ENCODE assay signal across 1 cellular context in the genomic region with DNA sequence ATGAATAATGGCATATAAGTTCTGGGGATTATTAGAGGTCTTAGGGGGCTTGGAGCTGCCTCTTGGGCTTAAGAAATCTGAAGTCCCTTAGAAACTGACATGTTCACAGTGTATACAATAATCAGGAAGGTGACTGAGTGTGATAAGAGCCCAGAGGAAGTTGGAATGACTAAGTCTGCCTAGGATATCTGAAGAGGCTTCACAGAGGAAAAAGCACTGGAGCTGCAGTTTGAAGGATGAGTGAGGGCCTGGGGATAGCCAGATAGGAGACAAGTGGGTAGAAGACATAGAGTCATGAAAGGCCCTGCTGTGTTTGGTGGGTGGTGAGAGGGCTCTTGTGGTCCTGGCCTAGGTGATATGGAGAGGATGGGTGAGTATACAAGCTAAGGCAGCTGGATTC.
TF ChIP-seq lines count a peak whose summit lies in the region.

No MANE protein-coding gene starts in this region.

TF ChIP-seq in K562, 482 proteins besides CTCF, POLR2A, EP300 and RAD21 (continued from another document and continues in another):
- TF ChIP-seq, protein P1, sequence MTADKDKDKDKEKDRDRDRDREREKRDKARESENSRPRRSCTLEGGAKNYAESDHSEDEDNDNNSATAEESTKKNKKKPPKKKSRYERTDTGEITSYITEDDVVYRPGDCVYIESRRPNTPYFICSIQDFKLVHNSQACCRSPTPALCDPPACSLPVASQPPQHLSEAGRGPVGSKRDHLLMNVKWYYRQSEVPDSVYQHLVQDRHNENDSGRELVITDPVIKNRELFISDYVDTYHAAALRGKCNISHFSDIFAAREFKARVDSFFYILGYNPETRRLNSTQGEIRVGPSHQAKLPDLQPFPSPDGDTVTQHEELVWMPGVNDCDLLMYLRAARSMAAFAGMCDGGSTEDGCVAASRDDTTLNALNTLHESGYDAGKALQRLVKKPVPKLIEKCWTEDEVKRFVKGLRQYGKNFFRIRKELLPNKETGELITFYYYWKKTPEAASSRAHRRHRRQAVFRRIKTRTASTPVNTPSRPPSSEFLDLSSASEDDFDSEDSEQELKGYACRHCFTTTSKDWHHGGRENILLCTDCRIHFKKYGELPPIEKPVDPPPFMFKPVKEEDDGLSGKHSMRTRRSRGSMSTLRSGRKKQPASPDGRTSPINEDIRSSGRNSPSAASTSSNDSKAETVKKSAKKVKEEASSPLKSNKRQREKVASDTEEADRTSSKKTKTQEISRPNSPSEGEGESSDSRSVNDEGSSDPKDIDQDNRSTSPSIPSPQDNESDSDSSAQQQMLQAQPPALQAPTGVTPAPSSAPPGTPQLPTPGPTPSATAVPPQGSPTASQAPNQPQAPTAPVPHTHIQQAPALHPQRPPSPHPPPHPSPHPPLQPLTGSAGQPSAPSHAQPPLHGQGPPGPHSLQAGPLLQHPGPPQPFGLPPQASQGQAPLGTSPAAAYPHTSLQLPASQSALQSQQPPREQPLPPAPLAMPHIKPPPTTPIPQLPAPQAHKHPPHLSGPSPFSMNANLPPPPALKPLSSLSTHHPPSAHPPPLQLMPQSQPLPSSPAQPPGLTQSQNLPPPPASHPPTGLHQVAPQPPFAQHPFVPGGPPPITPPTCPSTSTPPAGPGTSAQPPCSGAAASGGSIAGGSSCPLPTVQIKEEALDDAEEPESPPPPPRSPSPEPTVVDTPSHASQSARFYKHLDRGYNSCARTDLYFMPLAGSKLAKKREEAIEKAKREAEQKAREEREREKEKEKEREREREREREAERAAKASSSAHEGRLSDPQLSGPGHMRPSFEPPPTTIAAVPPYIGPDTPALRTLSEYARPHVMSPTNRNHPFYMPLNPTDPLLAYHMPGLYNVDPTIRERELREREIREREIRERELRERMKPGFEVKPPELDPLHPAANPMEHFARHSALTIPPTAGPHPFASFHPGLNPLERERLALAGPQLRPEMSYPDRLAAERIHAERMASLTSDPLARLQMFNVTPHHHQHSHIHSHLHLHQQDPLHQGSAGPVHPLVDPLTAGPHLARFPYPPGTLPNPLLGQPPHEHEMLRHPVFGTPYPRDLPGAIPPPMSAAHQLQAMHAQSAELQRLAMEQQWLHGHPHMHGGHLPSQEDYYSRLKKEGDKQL (CRISPR knock-in tag; IDR thresholded peaks at IDR 0.05; ENCODE audit: borderline replicate concordance): no peak
- no peak for TF ChIP-seq ZNF232 (CRISPR knock-in tag; IDR thresholded peaks at IDR 0.05)
- TF ChIP-seq, protein P2, sequence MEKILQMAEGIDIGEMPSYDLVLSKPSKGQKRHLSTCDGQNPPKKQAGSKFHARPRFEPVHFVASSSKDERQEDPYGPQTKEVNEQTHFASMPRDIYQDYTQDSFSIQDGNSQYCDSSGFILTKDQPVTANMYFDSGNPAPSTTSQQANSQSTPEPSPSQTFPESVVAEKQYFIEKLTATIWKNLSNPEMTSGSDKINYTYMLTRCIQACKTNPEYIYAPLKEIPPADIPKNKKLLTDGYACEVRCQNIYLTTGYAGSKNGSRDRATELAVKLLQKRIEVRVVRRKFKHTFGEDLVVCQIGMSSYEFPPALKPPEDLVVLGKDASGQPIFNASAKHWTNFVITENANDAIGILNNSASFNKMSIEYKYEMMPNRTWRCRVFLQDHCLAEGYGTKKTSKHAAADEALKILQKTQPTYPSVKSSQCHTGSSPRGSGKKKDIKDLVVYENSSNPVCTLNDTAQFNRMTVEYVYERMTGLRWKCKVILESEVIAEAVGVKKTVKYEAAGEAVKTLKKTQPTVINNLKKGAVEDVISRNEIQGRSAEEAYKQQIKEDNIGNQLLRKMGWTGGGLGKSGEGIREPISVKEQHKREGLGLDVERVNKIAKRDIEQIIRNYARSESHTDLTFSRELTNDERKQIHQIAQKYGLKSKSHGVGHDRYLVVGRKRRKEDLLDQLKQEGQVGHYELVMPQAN (IDR thresholded peaks at IDR 0.05; ENCODE audit: borderline replicate concordance): no peak
- TF ChIP-seq TCF3 (CRISPR knock-in tag; IDR thresholded peaks at IDR 0.05): peak; percentile 86
- no peak for TF ChIP-seq CBX3 (IDR thresholded peaks at IDR 0.05; ENCODE audit: borderline replicate concordance in 1 of 2, low read length in 2 of 2)
- no peak for TF ChIP-seq ZSCAN29 (IDR thresholded peaks at IDR 0.05)
- TF ChIP-seq ZNF239 (CRISPR knock-in tag; IDR thresholded peaks at IDR 0.05): no peak
- peak; percentile 57 for TF ChIP-seq TAL1 (IDR thresholded peaks at IDR 0.05)
- TF ChIP-seq SMAD3 (CRISPR knock-in tag; conservative IDR thresholded peaks at IDR 0.05): 0 out of 2 replicates have a peak, but pooled peaks have one; percentile 28
- TF ChIP-seq SMARCE1 (IDR thresholded peaks at IDR 0.05): peak; percentile 28; the same call in 1 of the 2 replicates
- no peak for TF ChIP-seq ADNP (tag; IDR thresholded peaks at IDR 0.05)
- no peak for TF ChIP-seq KLF6 (CRISPR knock-in tag; IDR thresholded peaks at IDR 0.05; ENCODE audit: borderline replicate concordance)
- TF ChIP-seq MTA2 (IDR thresholded peaks at IDR 0.05; ENCODE audit: low read depth): peak; percentile 43; the same call in 1 of the 2 replicates
- TF ChIP-seq, protein P3, sequence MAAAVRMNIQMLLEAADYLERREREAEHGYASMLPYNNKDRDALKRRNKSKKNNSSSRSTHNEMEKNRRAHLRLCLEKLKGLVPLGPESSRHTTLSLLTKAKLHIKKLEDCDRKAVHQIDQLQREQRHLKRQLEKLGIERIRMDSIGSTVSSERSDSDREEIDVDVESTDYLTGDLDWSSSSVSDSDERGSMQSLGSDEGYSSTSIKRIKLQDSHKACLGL (CRISPR knock-in tag; IDR thresholded peaks at IDR 0.05; ENCODE audit: borderline replicate concordance, poor library complexity, severe bottlenecking): no peak
- TF ChIP-seq HDAC6 (IDR thresholded peaks at IDR 0.05; ENCODE audit: low read depth, low read length): no peak
- TF ChIP-seq BRD9 (IDR thresholded peaks at IDR 0.05; ENCODE audit: low read depth, partially characterized antibody): no peak
- no peak for TF ChIP-seq ESRRB (CRISPR knock-in tag; IDR thresholded peaks at IDR 0.05; ENCODE audit: borderline replicate concordance)
- TF ChIP-seq, protein P4, sequence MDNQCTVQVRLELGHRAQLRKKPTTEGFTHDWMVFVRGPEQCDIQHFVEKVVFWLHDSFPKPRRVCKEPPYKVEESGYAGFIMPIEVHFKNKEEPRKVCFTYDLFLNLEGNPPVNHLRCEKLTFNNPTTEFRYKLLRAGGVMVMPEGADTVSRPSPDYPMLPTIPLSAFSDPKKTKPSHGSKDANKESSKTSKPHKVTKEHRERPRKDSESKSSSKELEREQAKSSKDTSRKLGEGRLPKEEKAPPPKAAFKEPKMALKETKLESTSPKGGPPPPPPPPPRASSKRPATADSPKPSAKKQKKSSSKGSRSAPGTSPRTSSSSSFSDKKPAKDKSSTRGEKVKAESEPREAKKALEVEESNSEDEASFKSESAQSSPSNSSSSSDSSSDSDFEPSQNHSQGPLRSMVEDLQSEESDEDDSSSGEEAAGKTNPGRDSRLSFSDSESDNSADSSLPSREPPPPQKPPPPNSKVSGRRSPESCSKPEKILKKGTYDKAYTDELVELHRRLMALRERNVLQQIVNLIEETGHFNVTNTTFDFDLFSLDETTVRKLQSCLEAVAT (IDR thresholded peaks at IDR 0.05): no peak
- peak; percentile 65 for TF ChIP-seq NCOR1 (IDR thresholded peaks at IDR 0.05)
- TF ChIP-seq ZNF347 (CRISPR knock-in tag; IDR thresholded peaks at IDR 0.05; ENCODE audit: low read depth): no peak
- no peak for TF ChIP-seq SREBF2 (CRISPR knock-in tag; IDR thresholded peaks at IDR 0.05)
- TF ChIP-seq EGR1 (conservative IDR thresholded peaks at IDR 0.05): 0 out of 2 replicates have a peak, but pooled peaks have one; percentile 30
- TF ChIP-seq ZNF785 (CRISPR knock-in tag; IDR thresholded peaks at IDR 0.05): no peak
- TF ChIP-seq, protein P5, sequence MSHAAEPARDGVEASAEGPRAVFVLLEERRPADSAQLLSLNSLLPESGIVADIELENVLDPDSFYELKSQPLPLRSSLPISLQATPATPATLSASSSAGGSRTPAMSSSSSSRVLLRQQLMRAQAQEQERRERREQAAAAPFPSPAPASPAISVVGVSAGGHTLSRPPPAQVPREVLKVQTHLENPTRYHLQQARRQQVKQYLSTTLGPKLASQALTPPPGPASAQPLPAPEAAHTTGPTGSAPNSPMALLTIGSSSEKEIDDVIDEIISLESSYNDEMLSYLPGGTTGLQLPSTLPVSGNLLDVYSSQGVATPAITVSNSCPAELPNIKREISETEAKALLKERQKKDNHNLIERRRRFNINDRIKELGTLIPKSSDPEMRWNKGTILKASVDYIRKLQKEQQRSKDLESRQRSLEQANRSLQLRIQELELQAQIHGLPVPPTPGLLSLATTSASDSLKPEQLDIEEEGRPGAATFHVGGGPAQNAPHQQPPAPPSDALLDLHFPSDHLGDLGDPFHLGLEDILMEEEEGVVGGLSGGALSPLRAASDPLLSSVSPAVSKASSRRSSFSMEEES (CRISPR knock-in tag; IDR thresholded peaks at IDR 0.05): no peak
- peak in 1 of 2 experiments; percentile 40; a peak in 1 of 4 replicates for TF ChIP-seq KDM1A (IDR thresholded peaks at IDR 0.05)
- TF ChIP-seq KDM2B (CRISPR knock-in tag; IDR thresholded peaks at IDR 0.05): no peak
- TF ChIP-seq, protein P6, sequence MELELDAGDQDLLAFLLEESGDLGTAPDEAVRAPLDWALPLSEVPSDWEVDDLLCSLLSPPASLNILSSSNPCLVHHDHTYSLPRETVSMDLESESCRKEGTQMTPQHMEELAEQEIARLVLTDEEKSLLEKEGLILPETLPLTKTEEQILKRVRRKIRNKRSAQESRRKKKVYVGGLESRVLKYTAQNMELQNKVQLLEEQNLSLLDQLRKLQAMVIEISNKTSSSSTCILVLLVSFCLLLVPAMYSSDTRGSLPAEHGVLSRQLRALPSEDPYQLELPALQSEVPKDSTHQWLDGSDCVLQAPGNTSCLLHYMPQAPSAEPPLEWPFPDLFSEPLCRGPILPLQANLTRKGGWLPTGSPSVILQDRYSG (tag; conservative IDR thresholded peaks at IDR 0.05; ENCODE audit: low read depth): no peak
- TF ChIP-seq MYNN (IDR thresholded peaks at IDR 0.05): no peak
- TF ChIP-seq MYNN (CRISPR knock-in tag; IDR thresholded peaks at IDR 0.05): no peak
- no peak for TF ChIP-seq GTF2E2 (tag; IDR thresholded peaks at IDR 0.05)
- no peak for TF ChIP-seq RBM22 (IDR thresholded peaks at IDR 0.05; ENCODE audit: low read depth, low read length, poor library complexity, severe bottlenecking)
- TF ChIP-seq, protein P7, sequence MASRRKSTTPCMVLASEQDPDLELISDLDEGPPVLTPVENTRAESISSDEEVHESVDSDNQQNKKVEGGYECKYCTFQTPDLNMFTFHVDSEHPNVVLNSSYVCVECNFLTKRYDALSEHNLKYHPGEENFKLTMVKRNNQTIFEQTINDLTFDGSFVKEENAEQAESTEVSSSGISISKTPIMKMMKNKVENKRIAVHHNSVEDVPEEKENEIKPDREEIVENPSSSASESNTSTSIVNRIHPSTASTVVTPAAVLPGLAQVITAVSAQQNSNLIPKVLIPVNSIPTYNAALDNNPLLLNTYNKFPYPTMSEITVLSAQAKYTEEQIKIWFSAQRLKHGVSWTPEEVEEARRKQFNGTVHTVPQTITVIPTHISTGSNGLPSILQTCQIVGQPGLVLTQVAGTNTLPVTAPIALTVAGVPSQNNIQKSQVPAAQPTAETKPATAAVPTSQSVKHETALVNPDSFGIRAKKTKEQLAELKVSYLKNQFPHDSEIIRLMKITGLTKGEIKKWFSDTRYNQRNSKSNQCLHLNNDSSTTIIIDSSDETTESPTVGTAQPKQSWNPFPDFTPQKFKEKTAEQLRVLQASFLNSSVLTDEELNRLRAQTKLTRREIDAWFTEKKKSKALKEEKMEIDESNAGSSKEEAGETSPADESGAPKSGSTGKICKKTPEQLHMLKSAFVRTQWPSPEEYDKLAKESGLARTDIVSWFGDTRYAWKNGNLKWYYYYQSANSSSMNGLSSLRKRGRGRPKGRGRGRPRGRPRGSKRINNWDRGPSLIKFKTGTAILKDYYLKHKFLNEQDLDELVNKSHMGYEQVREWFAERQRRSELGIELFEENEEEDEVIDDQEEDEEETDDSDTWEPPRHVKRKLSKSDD (conservative IDR thresholded peaks at IDR 0.05; ENCODE audit: low read length): no peak
- TF ChIP-seq SMARCA4 (IDR thresholded peaks at IDR 0.05): peak; percentile 67; the same call in 1 of the 2 replicates
- TF ChIP-seq, protein P8, sequence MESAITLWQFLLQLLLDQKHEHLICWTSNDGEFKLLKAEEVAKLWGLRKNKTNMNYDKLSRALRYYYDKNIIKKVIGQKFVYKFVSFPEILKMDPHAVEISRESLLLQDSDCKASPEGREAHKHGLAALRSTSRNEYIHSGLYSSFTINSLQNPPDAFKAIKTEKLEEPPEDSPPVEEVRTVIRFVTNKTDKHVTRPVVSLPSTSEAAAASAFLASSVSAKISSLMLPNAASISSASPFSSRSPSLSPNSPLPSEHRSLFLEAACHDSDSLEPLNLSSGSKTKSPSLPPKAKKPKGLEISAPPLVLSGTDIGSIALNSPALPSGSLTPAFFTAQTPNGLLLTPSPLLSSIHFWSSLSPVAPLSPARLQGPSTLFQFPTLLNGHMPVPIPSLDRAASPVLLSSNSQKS (CRISPR knock-in tag; IDR thresholded peaks at IDR 0.05): no peak
- TF ChIP-seq, protein P9, sequence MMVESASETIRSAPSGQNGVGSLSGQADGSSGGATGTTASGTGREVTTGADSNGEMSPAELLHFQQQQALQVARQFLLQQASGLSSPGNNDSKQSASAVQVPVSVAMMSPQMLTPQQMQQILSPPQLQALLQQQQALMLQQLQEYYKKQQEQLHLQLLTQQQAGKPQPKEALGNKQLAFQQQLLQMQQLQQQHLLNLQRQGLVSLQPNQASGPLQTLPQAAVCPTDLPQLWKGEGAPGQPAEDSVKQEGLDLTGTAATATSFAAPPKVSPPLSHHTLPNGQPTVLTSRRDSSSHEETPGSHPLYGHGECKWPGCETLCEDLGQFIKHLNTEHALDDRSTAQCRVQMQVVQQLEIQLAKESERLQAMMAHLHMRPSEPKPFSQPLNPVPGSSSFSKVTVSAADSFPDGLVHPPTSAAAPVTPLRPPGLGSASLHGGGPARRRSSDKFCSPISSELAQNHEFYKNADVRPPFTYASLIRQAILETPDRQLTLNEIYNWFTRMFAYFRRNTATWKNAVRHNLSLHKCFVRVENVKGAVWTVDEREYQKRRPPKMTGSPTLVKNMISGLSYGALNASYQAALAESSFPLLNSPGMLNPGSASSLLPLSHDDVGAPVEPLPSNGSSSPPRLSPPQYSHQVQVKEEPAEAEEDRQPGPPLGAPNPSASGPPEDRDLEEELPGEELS (CRISPR knock-in tag; IDR thresholded peaks at IDR 0.05; ENCODE audit: borderline replicate concordance): no peak
- no peak for TF ChIP-seq NFE2L1 (tag; IDR thresholded peaks at IDR 0.05; ENCODE audit: borderline replicate concordance, low read depth)
- no peak for TF ChIP-seq IRF2 (CRISPR knock-in tag; IDR thresholded peaks at IDR 0.05)
- TF ChIP-seq WHSC1 (IDR thresholded peaks at IDR 0.05; ENCODE audit: low read length): no peak
- TF ChIP-seq SMARCA5 (IDR thresholded peaks at IDR 0.05): no peak
- TF ChIP-seq, protein P10, sequence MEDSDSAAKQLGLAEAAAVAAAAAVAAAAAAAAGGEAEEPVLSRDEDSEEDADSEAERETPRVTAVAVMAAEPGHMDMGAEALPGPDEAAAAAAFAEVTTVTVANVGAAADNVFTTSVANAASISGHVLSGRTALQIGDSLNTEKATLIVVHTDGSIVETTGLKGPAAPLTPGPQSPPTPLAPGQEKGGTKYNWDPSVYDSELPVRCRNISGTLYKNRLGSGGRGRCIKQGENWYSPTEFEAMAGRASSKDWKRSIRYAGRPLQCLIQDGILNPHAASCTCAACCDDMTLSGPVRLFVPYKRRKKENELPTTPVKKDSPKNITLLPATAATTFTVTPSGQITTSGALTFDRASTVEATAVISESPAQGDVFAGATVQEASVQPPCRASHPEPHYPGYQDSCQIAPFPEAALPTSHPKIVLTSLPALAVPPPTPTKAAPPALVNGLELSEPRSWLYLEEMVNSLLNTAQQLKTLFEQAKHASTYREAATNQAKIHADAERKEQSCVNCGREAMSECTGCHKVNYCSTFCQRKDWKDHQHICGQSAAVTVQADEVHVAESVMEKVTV (CRISPR knock-in tag; IDR thresholded peaks at IDR 0.05): no peak
- no peak for TF ChIP-seq POLR3G (IDR thresholded peaks at IDR 0.05; ENCODE audit: extremely low read depth, insufficient read length, insufficient replicate concordance)
- TF ChIP-seq ILF3 (IDR thresholded peaks at IDR 0.05; ENCODE audit: borderline replicate concordance): no peak
- TF ChIP-seq C11orf30 (IDR thresholded peaks at IDR 0.05; ENCODE audit: low read depth): no peak
